9 cellular contexts compared by ENCODE assay signal in genomic region chr1:36503159-36503558, GRCh38. TPM values are rescaled to one million over a fixed set of nuclear protein-coding genes. Genes with fewer than 3 reads are reported as not detected.
"Had no signal": no experiment of that assay in that cellular context is flagged by ENCODE, and none has a peak within 500 bp of the region (broad histone marks: within the 10 kb centered on the region; RNA-seq: fewer than 3 reads in every experiment).

No MANE protein-coding gene starts in this region.

- H3K4me3 ChIP-seq: K562 had no signal

- H3K4me2 ChIP-seq: KMS-11 had no signal

- DNase-seq: IMR-90, KBM-7, KG1 had no signal

- ATAC-seq: K562 had no signal

- FAIRE-seq: HTR-8/SVneo, K562 had no signal

- H3K9ac ChIP-seq: KMS-11 had no signal

- H3K27ac ChIP-seq: HL-60, KMS-11 had no signal

RNA-seq across cellular contexts. Expression of gene CSF3R, which starts 20.4 kb away (rescaled TPM):
- total RNA-seq: HT-29, HT1080, IMR-90 had no signal
- polyA plus RNA-seq: IMR-90 had no signal
